ENCODE assay signal across 1 cellular context in the genomic region with DNA sequence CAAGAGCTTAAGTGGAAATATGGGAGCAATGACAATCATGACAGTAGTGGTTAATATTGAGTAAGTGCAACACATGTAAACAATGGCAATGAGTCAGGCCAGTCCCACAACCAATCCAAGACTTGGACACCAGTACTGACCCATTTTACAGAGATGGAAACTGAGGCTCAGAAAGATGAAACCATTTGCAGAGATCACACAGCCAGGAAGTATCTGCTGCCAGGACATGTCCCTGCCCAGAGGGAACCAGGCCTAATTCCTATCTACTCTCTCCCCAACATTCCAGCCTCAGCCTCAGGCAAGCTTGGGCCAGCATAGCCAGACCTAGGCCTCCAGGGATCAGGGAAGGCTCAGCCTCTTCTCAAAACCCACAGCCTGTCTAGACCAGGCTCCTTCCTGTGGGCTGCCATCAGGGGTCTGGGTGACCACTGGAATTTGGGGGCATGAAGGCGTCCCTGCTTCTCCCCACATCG.
A peak's percentile ranks its signal among the peaks of the same experiment; 100 is the strongest.
TF ChIP-seq lines count a peak whose summit lies in the region.

No MANE protein-coding gene starts in this region.

TF ChIP-seq in IMR-90, 13 proteins besides CTCF, POLR2A, EP300 and RAD21:
- TF ChIP-seq NFE2L2 (IDR thresholded peaks at IDR 0.05; ENCODE audit: low read depth, low read length) = no peak
- TF ChIP-seq RFX5 (IDR thresholded peaks at IDR 0.05; ENCODE audit: low read depth, low read length) = no peak
- no peak for TF ChIP-seq CHD1 (IDR thresholded peaks at IDR 0.05; ENCODE audit: low read depth, low read length)
- no peak for TF ChIP-seq USF2 (IDR thresholded peaks at IDR 0.05; ENCODE audit: low read depth, low read length)
- TF ChIP-seq MAFK (IDR thresholded peaks at IDR 0.05; ENCODE audit: low read depth, low read length) = no peak
- no peak for TF ChIP-seq FOS (IDR thresholded peaks at IDR 0.05; ENCODE audit: low read depth, low read length)
- peak; percentile 13 for TF ChIP-seq RCOR1 (IDR thresholded peaks at IDR 0.05; ENCODE audit: insufficient replicate concordance, low read length)
